ENCODE assay signal across 1 cellular context in genomic region chr14:21200752-21201461, GRCh38.
TF ChIP-seq lines count a peak whose summit lies in the region.

No MANE protein-coding gene starts in this region.

TF ChIP-seq in H1, 55 proteins besides CTCF, POLR2A, EP300 and RAD21:
- no peak for TF ChIP-seq KDM1A (IDR thresholded peaks at IDR 0.05; ENCODE audit: borderline replicate concordance, low read length)
- TF ChIP-seq POLR2AphosphoS5 (IDR thresholded peaks at IDR 0.05; ENCODE audit: low read depth, low read length), result peak; percentile 35; the same call in 1 of the 2 replicates
